Comparison of ENCODE assay signal across 8 cellular contexts in genomic region chr19:1416014-1416841, GRCh38. TPM values are rescaled to one million over a fixed set of nuclear protein-coding genes. Genes with fewer than 3 reads are reported as not detected.
DNase-seq lines count a peak whose midpoint lies in the region; ATAC-seq and TF ChIP-seq lines count a peak whose summit lies in the region.

No MANE protein-coding gene starts in this region.

- H3K9me3 Mint-ChIP-seq in nephron progenitor cell = no peaks in the 10 kb centered on the region

- H3K36me3 Mint-ChIP-seq in nephron progenitor cell (ENCODE audit: low read depth) = peaks cover 26% of the 10 kb centered on the region

- H3K27ac ChIP-seq in ACC112 (ENCODE audit: low read depth, low read length) (peak overlapping the region; percentile 93), SK-N-MC (peak overlapping the region; percentile 89), epithelial cell of prostate (peak overlapping the region; percentile 87)

- no peaks in the 10 kb centered on the region for H3K27me3 ChIP-seq in ACC112 (ENCODE audit: insufficient read depth, low read length)

- H3K4me1 ChIP-seq in ACC112 (ENCODE audit: control insufficient read depth, insufficient read depth, low read length, unreplicated experiment) = peaks cover 26% of the 10 kb centered on the region

- no peaks in the 10 kb centered on the region for H3K27me3 Mint-ChIP-seq in nephron progenitor cell (ENCODE audit: low read depth, poor library complexity)

- peaks cover 72% of the 10 kb centered on the region for H3K4me1 Mint-ChIP-seq in nephron progenitor cell

- TF ChIP-seq POLR2A in lower leg skin (IDR thresholded peaks at IDR 0.05) = no peak

- no peaks in the 10 kb centered on the region for H3K9me3 ChIP-seq in SK-N-MC (ENCODE audit: low read depth, low read length)

- peak overlapping the region; percentile 80 for H3K27ac Mint-ChIP-seq in nephron progenitor cell

- WGBS in lower leg skin, 2 donors = 48 to 51% methylated on average over 25 to 28 of the region's 28 CpGs

- DNase-seq in SK-N-MC (ENCODE audit: low read depth, low spot score) = no peak
- DNase-seq in epithelial cell of prostate (ENCODE audit: low read depth, low spot score) = no peak
- DNase-seq in nephron progenitor cell = no peak
- DNase-seq in lower leg skin (ENCODE audit: low spot score in 2 of 2) = no peak
- no peak for DNase-seq in LoVo (ENCODE audit: low spot score)

- H2AFZ ChIP-seq in ACC112 (ENCODE audit: low read length, unreplicated experiment) = no peak overlapping the region

- H3K4me3 Mint-ChIP-seq in nephron progenitor cell = peak overlapping the region; percentile 66

- intact Hi-C loops in lower leg skin (cut with DNase I; ENCODE audit: low total_unique reads) = no loop called here

- ATAC-seq in HG03342 (IDR thresholded peaks at IDR 0.05; ENCODE audit: unreplicated experiment) (no peak), GM18502 (IDR thresholded peaks at IDR 0.05; ENCODE audit: poor library complexity, unreplicated experiment) (no peak)

- H3K4me3 ChIP-seq in ACC112 (ENCODE audit: low read depth, low read length) (peak overlapping the region; percentile 35), SK-N-MC (peak overlapping the region; percentile 74), lower leg skin (ENCODE audit: low read depth, poor library complexity, severe bottlenecking) (no peak overlapping the region)

- H3K36me3 ChIP-seq in ACC112 (ENCODE audit: insufficient read depth, low read length) = no peaks in the 10 kb centered on the region
- peaks cover 56% of the 10 kb centered on the region for H3K36me3 ChIP-seq in SK-N-MC (ENCODE audit: insufficient read depth, low read length)

- peaks cover 85% of the 10 kb centered on the region for H3K79me2 ChIP-seq in ACC112 (ENCODE audit: control insufficient read depth, insufficient read depth, low read length, unreplicated experiment)

- H3K9ac ChIP-seq in SK-N-MC (ENCODE audit: insufficient read length) = peak overlapping the region; percentile 70

- no peak for TF ChIP-seq CTCF in nephron progenitor cell (IDR thresholded peaks at IDR 0.05)
- TF ChIP-seq CTCF in lower leg skin (IDR thresholded peaks at IDR 0.05) = no peak

RNA-seq across cellular contexts. Expression of gene DAZAP1, which starts 8.8 kb away (rescaled TPM):
- 10 to 100 TPM; 28.6 to 60.5 (median 48.2) TPM for total RNA-seq in lower leg skin

RNA-seq across cellular contexts. Expression of gene GAMT, which starts 14.9 kb away (rescaled TPM):
- total RNA-seq in lower leg skin = 10 to 100 TPM; 33.8 to 72.0 (median 46.0) TPM

RNA-seq across cellular contexts. Expression of gene RPS15, which starts 22.0 kb away (rescaled TPM):
- 1,000 to 10,000 TPM; 2,226 to 7,190 (median 4,396) TPM for total RNA-seq in lower leg skin

RNA-seq across cellular contexts. Expression of gene NDUFS7, which starts 32.5 kb away (rescaled TPM):
- 100 to 1,000 TPM; 108 to 217 (median 128) TPM for total RNA-seq in lower leg skin

RNA-seq across cellular contexts. Expression of gene APC2, which starts 33.7 kb away (rescaled TPM):
- total RNA-seq in lower leg skin = 1 to 10 TPM in 1 of 4 donors, under 1 TPM in 2, not detected in 1; 0.11 to 1.1 (median 0.23) TPM
